ENCODE assay signal across 8 cellular contexts in genomic region chr7:26078437-26079362, GRCh38.
DNase-seq lines count a peak whose midpoint lies in the region; ATAC-seq and TF ChIP-seq lines count a peak whose summit lies in the region.

No MANE protein-coding gene starts in this region.

- no peak overlapping the region for H3K27ac ChIP-seq in iPS-20b (ENCODE audit: low read length)

- 0 out of 2 replicates have a peak, but pooled peaks cover 4% of the 10 kb centered on the region for H3K27me3 ChIP-seq in iPS-20b (ENCODE audit: insufficient read depth, low read length)

- peaks cover 3% of the 10 kb centered on the region; the same call in 1 of the 2 replicates for H3K4me1 ChIP-seq in iPS-20b (ENCODE audit: insufficient read depth, low read length)

- peak; percentile 60 for TF ChIP-seq CTCF in GM13976 (IDR thresholded peaks at IDR 0.05; ENCODE audit: borderline replicate concordance, control extremely low read depth, extremely low read depth, insufficient read depth, missing control alignments)

- peak overlapping the region; percentile 40 for H3K4me3 ChIP-seq in iPS-20b (ENCODE audit: low read length)

- H3K9ac ChIP-seq in iPS-20b (ENCODE audit: low read depth, low read length) = no peak overlapping the region

- H3K36me3 ChIP-seq in iPS-20b (ENCODE audit: insufficient read depth, low read depth, low read length) = no peaks in the 10 kb centered on the region

- DNase-seq in GM13976 (ENCODE audit: low spot score) (peak; percentile 68), NCI-H1436 (lab: John Stamatoyannopoulos, UW) (peak; percentile 78), SW480 (ENCODE audit: low spot score) (peak; percentile 88)
- DNase-seq in activated naive CD8-positive, alpha-beta T cell treated with anti-CD3 and anti-CD28 coated beads, Interleukin-2, amount 50 U/mL, for 16 hours (ENCODE audit: low read depth, low spot score) = peak; percentile 70
- DNase-seq in stimulated activated CD4-positive, alpha-beta T cell treated with anti-CD3 and anti-CD28 coated beads, Interleukin-15, amount 100 ng/mL, for 24 hours = peak; percentile 89

- in situ Hi-C loops in GM13976 (cut with MboI; ENCODE audit: low sequenced_read_pairs, unreplicated experiment) = loop anchor here (10.0 to 25.0 kb wide), 3 partner anchors 184 to 584 kb away; no protein-coding TSS in a partner anchor

- no peaks in the 10 kb centered on the region for H3K9me3 ChIP-seq in iPS-20b (ENCODE audit: insufficient read depth, low read depth, low read length)

- ATAC-seq in HG02840 (IDR thresholded peaks at IDR 0.05; ENCODE audit: low FRiP score, unreplicated experiment) = peak; percentile 84
- ATAC-seq in GM18519 (IDR thresholded peaks at IDR 0.05; ENCODE audit: low FRiP score, unreplicated experiment) = no peak
